Comparison of ENCODE assay signal across 3 cellular contexts in the genomic region with DNA sequence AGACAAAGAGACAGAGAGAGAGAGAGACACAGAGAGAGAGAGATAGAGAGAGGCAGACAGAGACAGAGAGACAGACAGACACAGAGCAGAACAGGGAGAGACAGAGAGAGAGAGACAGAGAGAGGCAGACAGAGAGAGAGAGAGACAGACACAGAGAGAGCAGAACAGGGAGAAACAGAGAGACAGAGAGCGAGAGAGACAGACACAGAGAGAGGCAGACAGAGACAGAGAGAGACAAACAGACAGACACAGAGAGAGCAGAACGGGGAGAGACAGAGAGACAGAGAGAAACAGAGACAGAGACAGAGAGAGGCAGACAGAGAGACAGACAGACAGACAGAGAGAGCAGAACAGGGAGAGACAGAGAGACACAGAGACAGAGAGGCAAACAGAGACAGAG. TPM values are rescaled to one million over a fixed set of nuclear protein-coding genes. Genes with fewer than 3 reads are reported as not detected.
"Had no signal": no experiment of that assay in that cellular context is flagged by ENCODE, and none has a peak within 500 bp of the region (broad histone marks: within the 10 kb centered on the region; RNA-seq: fewer than 3 reads in every experiment).

No MANE protein-coding gene starts in this region.

RNA-seq across cellular contexts. Expression of a gene that starts 36.6 kb away (rescaled TPM):
- total RNA-seq: dermis blood vessel endothelial cell, dermis microvascular lymphatic vessel endothelial cell had no signal

RNA-seq across cellular contexts. Expression of a gene that starts 54.9 kb away (rescaled TPM):
- total RNA-seq: esophagus mucosa had no signal
